Comparison of ENCODE assay signal across 10 cellular contexts in genomic region chr3:71050133-71050520, GRCh38.
A peak's percentile ranks its signal among the peaks of the same experiment; 100 is the strongest.
DNase-seq lines count a peak whose midpoint lies in the region; ATAC-seq lines count a peak whose summit lies in the region.
"Had no signal": no experiment of that assay in that cellular context is flagged by ENCODE, and none has a peak within 500 bp of the region (broad histone marks: within the 10 kb centered on the region; RNA-seq: fewer than 3 reads in every experiment).

No MANE protein-coding gene starts in this region.

- peaks cover 13% of the 10 kb centered on the region for H3K36me3 ChIP-seq in iPS-20b (ENCODE audit: insufficient read depth, low read depth, low read length)

- no peaks in the 10 kb centered on the region for H3K9me3 Mint-ChIP-seq in activated T-cell treated with anti-CD3 and anti-CD28 coated beads, Interleukin-2, amount 50 U/mL, for 72 hours
- no peaks in the 10 kb centered on the region for H3K9me3 Mint-ChIP-seq in activated naive CD8-positive, alpha-beta T cell treated with anti-CD3 and anti-CD28 coated beads for 36 hours

- no peaks in the 10 kb centered on the region for H3K27me3 Mint-ChIP-seq in activated T-cell treated with anti-CD3 and anti-CD28 coated beads, Interleukin-2, amount 50 U/mL, for 72 hours (ENCODE audit: low read depth)
- no peaks in the 10 kb centered on the region for H3K27me3 Mint-ChIP-seq in activated naive CD8-positive, alpha-beta T cell treated with anti-CD3 and anti-CD28 coated beads for 36 hours

- no peaks in the 10 kb centered on the region for H3K27me3 ChIP-seq in iPS-20b (ENCODE audit: insufficient read depth, low read length)

- H3K4me1 Mint-ChIP-seq in activated T-cell treated with anti-CD3 and anti-CD28 coated beads, Interleukin-2, amount 50 U/mL, for 72 hours (ENCODE audit: low read depth), result peaks cover 73% of the 10 kb centered on the region
- H3K4me1 Mint-ChIP-seq in activated naive CD8-positive, alpha-beta T cell treated with anti-CD3 and anti-CD28 coated beads for 36 hours, result peaks cover 99% of the 10 kb centered on the region

- peak overlapping the region; percentile 69 to 85 for H3K4me3 Mint-ChIP-seq in activated T-cell treated with anti-CD3 and anti-CD28 coated beads, Interleukin-2, amount 50 U/mL, for 72 hours
- H3K4me3 Mint-ChIP-seq in activated naive CD8-positive, alpha-beta T cell treated with anti-CD3 and anti-CD28 coated beads for 36 hours, result peak overlapping the region; percentile 15

- H3K4me1 ChIP-seq in iPS-20b (ENCODE audit: insufficient read depth, low read length), result peaks cover 86% of the 10 kb centered on the region

- no peak overlapping the region for H3K27ac ChIP-seq in iPS-20b (ENCODE audit: low read length)
- H3K27ac ChIP-seq in temporal lobe (ENCODE audit: low read depth, low read length), result peak overlapping the region; percentile 96

- H3K4me3 ChIP-seq in iPS-20b (ENCODE audit: low read length), result peak overlapping the region; percentile 41; the same call in 1 of the 2 replicates

- H3K9ac ChIP-seq in iPS-20b (ENCODE audit: low read depth, low read length), result peak overlapping the region; percentile 1; the same call in 1 of the 2 replicates

- peaks cover 34 to 51% of the 10 kb centered on the region in 2 donors for H3K36me3 Mint-ChIP-seq in activated T-cell treated with anti-CD3 and anti-CD28 coated beads, Interleukin-2, amount 50 U/mL, for 72 hours (ENCODE audit: insufficient read depth in 2 of 2)
- peaks cover 94% of the 10 kb centered on the region for H3K36me3 Mint-ChIP-seq in activated naive CD8-positive, alpha-beta T cell treated with anti-CD3 and anti-CD28 coated beads for 36 hours

- ATAC-seq in activated T-cell treated with anti-CD3 and anti-CD28 coated beads, Interleukin-2, amount 50 U/mL, for 72 hours (replicated peaks in 1 of 2), result no peak
- ATAC-seq in GM21423 (IDR thresholded peaks at IDR 0.05; ENCODE audit: unreplicated experiment), result no peak

- no peak for DNase-seq in activated T-cell treated with anti-CD3 and anti-CD28 coated beads, Interleukin-2, amount 50 U/mL, for 72 hours
- DNase-seq in activated T-cell treated with anti-CD3 and anti-CD28 coated beads, Interleukin-2, amount 50 U/mL, for 1 hour, result no peak
- DNase-seq in activated naive CD8-positive, alpha-beta T cell treated with anti-CD3 and anti-CD28 coated beads for 36 hours, result no peak
- DNase-seq in middle frontal gyrus (ENCODE audit: extremely low spot score, low spot score) (no peak), NCI-H2029 (lab: John Stamatoyannopoulos, UW) (no peak)
- DNase-seq: cerebellar nuclear complex, NCI-H146 had no signal

- no peaks in the 10 kb centered on the region for H3K9me3 ChIP-seq in iPS-20b (ENCODE audit: insufficient read depth, low read depth, low read length)

- H3K27ac Mint-ChIP-seq in activated T-cell treated with anti-CD3 and anti-CD28 coated beads, Interleukin-2, amount 50 U/mL, for 72 hours, result peak overlapping the region; percentile 92
- peak overlapping the region; percentile 91 for H3K27ac Mint-ChIP-seq in activated naive CD8-positive, alpha-beta T cell treated with anti-CD3 and anti-CD28 coated beads for 36 hours
